Comparison of ENCODE assay signal across 33 cellular contexts in the genomic region with DNA sequence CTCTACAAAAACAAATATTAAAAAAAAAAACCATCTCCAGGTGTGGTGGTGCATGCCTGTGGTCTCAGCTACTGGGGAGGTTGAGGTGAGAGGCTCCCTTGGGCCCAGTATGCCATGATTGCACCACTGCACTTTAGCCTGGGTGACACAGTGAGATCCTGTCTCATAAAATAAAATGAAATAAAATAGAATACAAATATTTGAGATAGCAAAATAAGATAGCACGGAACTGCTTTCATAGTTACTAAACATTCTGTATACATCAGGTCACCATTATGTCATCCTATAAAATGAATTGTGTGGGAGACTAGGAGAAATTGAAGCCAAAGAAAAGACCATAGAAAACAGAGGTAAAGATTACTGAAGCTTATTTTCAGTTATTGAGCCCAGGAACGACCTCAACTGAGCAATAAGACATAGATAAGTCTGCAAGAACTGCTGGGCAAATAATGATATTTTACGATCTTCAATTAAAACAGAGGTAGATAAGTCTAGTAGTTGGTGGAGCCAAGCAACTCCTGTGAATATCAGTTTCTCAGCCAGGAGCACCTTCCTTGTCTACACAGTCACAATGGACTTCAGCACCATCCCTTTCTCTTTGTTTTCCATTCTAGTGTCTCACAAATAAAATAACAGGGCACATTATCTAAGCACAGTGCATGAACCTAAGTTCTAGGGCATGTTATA. TPM values are rescaled to one million over a fixed set of nuclear protein-coding genes. Genes with fewer than 3 reads are reported as not detected.
"Had no signal": no experiment of that assay in that cellular context is flagged by ENCODE, and none has a peak within 500 bp of the region (broad histone marks: within the 10 kb centered on the region; RNA-seq: fewer than 3 reads in every experiment).

No MANE protein-coding gene starts in this region.

- H3K36me3 ChIP-seq: esophagus squamous epithelium, heart right ventricle, lower lobe of right lung, neural progenitor cell, prostate gland, right atrium auricular region, suprapubic skin, vagina had no signal

- H3K27me3 ChIP-seq: esophagus squamous epithelium, heart right ventricle, neural progenitor cell, right atrium auricular region, suprapubic skin, vagina had no signal

- H3K9ac ChIP-seq: neural progenitor cell had no signal

- H3K27ac ChIP-seq: epithelial cell of prostate, esophagus squamous epithelium, heart right ventricle, lower lobe of right lung, neural progenitor cell, prostate gland, right atrium auricular region, suprapubic skin, vagina had no signal

- ATAC-seq: heart right ventricle; left ventricle myocardium superior; lower lobe of right lung; natural killer cell treated with Interleukin-12 subunit alpha and Interleukin-12 subunit beta and Interleukin-15 and Interleukin-18, amount 100 ng/mL, for 72 hours; sciatic nerve; stimulated activated naive CD8-positive, alpha-beta T cell treated with anti-CD3 and anti-CD28 coated beads, Interleukin-15, amount 100 ng/mL, for 72 hours had no signal

- H3K4me2 ChIP-seq: neural progenitor cell, smooth muscle cell had no signal

- H3K4me1 ChIP-seq: esophagus squamous epithelium, heart right ventricle, lower lobe of right lung, neural progenitor cell, prostate gland, right atrium auricular region, suprapubic skin, vagina had no signal

- H2AFZ ChIP-seq: neural progenitor cell had no signal

- H3K9me3 ChIP-seq: esophagus squamous epithelium, lower lobe of right lung, prostate gland, right atrium auricular region, suprapubic skin, vagina had no signal

- DNase-seq: effector CD8-positive, alpha-beta T cell; endodermal cell; esophagus squamous epithelium; foreskin melanocyte; glutamatergic neuron; heart right ventricle; hypothalamus; immature natural killer cell; islet precursor cell; kidney glomerular epithelial cell; left ventricle myocardium superior; lower lobe of right lung; naive B cell; stimulated activated CD4-positive, alpha-beta T cell treated with anti-CD3 and anti-CD28 coated beads, Interleukin-12 subunit alpha, Interleukin-12 subunit beta, amount 100 ng/mL, for 4 hours; stimulated activated CD4-positive, alpha-beta T cell treated with anti-CD3 and anti-CD28 coated beads, Interleukin-1b, Interleukin-23, amount 100 ng/mL, for 48 hours; stimulated activated CD4-positive, alpha-beta T cell treated with anti-CD3 and anti-CD28 coated beads, Interleukin-4, amount 100 ng/mL, for 1 hour; stimulated activated CD8-positive, alpha-beta memory T cell treated with anti-CD3 and anti-CD28 coated beads, Interleukin-4, amount 100 ng/mL, for 48 hours; stimulated activated naive CD4-positive, alpha-beta T cell; stimulated activated naive CD8-positive, alpha-beta T cell treated with anti-CD3 and anti-CD28 coated beads, Interleukin-15, amount 100 ng/mL, for 72 hours; trophoblast cell had no signal

- H3K4me3 ChIP-seq: esophagus squamous epithelium, heart right ventricle, lower lobe of right lung, neural progenitor cell, prostate gland, right atrium auricular region, smooth muscle cell, suprapubic skin, vagina had no signal

RNA-seq across cellular contexts. Expression of a gene that starts 9.9 kb away (rescaled TPM):
- total RNA-seq: endodermal cell; esophagus squamous epithelium; heart right ventricle; left ventricle myocardium superior; lower lobe of right lung; mononuclear cell; natural killer cell treated with Interleukin-12 subunit alpha and Interleukin-12 subunit beta and Interleukin-15 and Interleukin-18, amount 100 ng/mL, for 72 hours; osteocyte; prostate gland; right atrium auricular region; sciatic nerve; smooth muscle cell; suprapubic skin; vagina had no signal
- polyA plus RNA-seq: heart right ventricle, immature natural killer cell, smooth muscle cell, thymus had no signal

RNA-seq across cellular contexts. Expression of a gene that starts 42.0 kb away (rescaled TPM):
- total RNA-seq: endodermal cell; esophagus squamous epithelium; heart right ventricle; left ventricle myocardium superior; lower lobe of right lung; mononuclear cell; natural killer cell treated with Interleukin-12 subunit alpha and Interleukin-12 subunit beta and Interleukin-15 and Interleukin-18, amount 100 ng/mL, for 72 hours; osteocyte; prostate gland; right atrium auricular region; sciatic nerve; smooth muscle cell; suprapubic skin; ureter; vagina had no signal
- polyA plus RNA-seq: heart right ventricle, immature natural killer cell, smooth muscle cell, thymus had no signal

RNA-seq across cellular contexts. Expression of a gene that starts 44.3 kb away (rescaled TPM):
- total RNA-seq: endodermal cell; esophagus squamous epithelium; heart right ventricle; left ventricle myocardium superior; lower lobe of right lung; mononuclear cell; natural killer cell treated with Interleukin-12 subunit alpha and Interleukin-12 subunit beta and Interleukin-15 and Interleukin-18, amount 100 ng/mL, for 72 hours; osteocyte; prostate gland; right atrium auricular region; sciatic nerve; smooth muscle cell; suprapubic skin; ureter; vagina had no signal
- polyA plus RNA-seq: heart right ventricle, immature natural killer cell, smooth muscle cell, thymus had no signal
